8 cellular contexts compared by ENCODE assay signal in the genomic region with DNA sequence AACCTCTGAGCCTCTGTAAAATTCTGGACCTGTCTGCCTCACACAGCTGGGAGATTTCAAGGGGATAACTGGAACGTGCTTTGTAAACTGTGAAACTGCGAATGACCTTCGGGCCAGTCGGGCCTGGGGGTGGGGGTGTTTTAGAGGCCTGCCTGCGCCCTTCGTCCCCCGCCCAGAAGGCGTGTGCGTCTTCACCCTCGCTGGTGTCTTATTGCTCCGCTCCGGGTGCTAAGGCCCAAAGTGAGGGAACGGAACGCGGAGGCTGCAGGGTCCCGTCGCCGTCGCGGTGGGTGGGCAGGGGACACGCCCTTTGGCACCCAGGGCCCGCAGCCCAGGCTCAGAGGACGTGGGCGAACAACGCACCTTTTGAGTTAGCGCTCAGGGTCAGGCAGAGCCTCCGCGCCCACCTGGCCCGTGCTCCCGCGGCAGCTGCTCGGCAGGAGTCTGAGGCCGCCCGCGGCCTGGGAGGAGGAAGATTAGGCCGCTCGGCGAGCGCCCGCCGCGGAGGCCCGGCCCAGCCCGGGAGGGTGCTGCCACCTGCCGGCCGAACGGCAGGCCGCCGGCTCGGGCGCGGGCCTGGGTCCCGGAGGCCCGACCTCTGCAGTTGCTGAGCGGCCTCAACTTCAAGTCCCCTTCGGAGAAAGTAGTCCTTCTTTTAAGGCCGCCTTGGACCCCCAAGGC. TPM values are rescaled to one million over a fixed set of nuclear protein-coding genes. Genes with fewer than 3 reads are reported as not detected.
DNase-seq lines count a peak whose midpoint lies in the region; ATAC-seq, FAIRE-seq and TF ChIP-seq lines count a peak whose summit lies in the region.

No MANE protein-coding gene starts in this region.

- no peaks in the 10 kb centered on the region for H3K79me2 ChIP-seq in ACC112 (ENCODE audit: control insufficient read depth, insufficient read depth, low read length, unreplicated experiment)

- no peak overlapping the region for H2AFZ ChIP-seq in ACC112 (ENCODE audit: low read length, unreplicated experiment)

- H3K4me3 ChIP-seq in ACC112 (ENCODE audit: low read depth, low read length) (peak overlapping the region; percentile 60), kidney epithelial cell (ENCODE audit: low read depth, low read length) (peak overlapping the region; percentile 15)

- FAIRE-seq in GM19239 (lab: Jason Lieb, UNC) = peak; percentile 67

- H3K27me3 ChIP-seq in ACC112 (ENCODE audit: insufficient read depth, low read length) (no peaks in the 10 kb centered on the region), kidney epithelial cell (ENCODE audit: control insufficient read depth, insufficient read depth, low read length) (peaks cover 4% of the 10 kb centered on the region)

- ATAC-seq in activated CD4-positive, CD25-positive, alpha-beta regulatory T cell treated with anti-CD3 and anti-CD28 coated beads, Interleukin-2, amount 50 U/mL, for 24 hours = peak; percentile 75 to 85
- ATAC-seq in GM18520 (IDR thresholded peaks at IDR 0.05; ENCODE audit: unreplicated experiment) = no peak

- H3K36me3 ChIP-seq in ACC112 (ENCODE audit: insufficient read depth, low read length) = no peaks in the 10 kb centered on the region
- H3K36me3 ChIP-seq in kidney epithelial cell (ENCODE audit: control insufficient read depth, insufficient read depth, low read length) = no peaks in the 10 kb centered on the region

- TF ChIP-seq CTCF in kidney epithelial cell (IDR thresholded peaks at IDR 0.05; ENCODE audit: insufficient read depth, low read length, poor library complexity, severe bottlenecking) = peak; percentile 22

- peaks cover 20% of the 10 kb centered on the region for H3K4me1 ChIP-seq in ACC112 (ENCODE audit: control insufficient read depth, insufficient read depth, low read length, unreplicated experiment)

- H3K27ac ChIP-seq in ACC112 (ENCODE audit: low read depth, low read length) (no peak overlapping the region), caudate nucleus (ENCODE audit: low read depth, low read length) (peak overlapping the region; percentile 41)

- peak; percentile 94 for DNase-seq in GM19239 (ENCODE audit: insufficient read length, low spot score)
- peak; percentile 17 for DNase-seq in NCI-H2029 (lab: John Stamatoyannopoulos, UW)
- DNase-seq in caudate nucleus (lab: John Stamatoyannopoulos, UW) = peak in 34 of 61 donors; percentile 5 to 57 (median 23)
- no peak for DNase-seq in kidney epithelial cell (ENCODE audit: low read depth)
- peak; percentile 39 to 57 (median 46) for DNase-seq in stimulated activated CD4-positive, alpha-beta T cell treated with anti-CD3 and anti-CD28 coated beads, Interleukin-1b, Interleukin-23, amount 100 ng/mL, for 24 hours (ENCODE audit: low read depth in 4 of 4, low spot score in 1 of 4)

RNA-seq across cellular contexts. Expression of a gene that starts 29.7 kb away (rescaled TPM):
- 61.5 and 65.9 TPM in 2 replicates for total RNA-seq in kidney epithelial cell

RNA-seq across cellular contexts. Expression of a gene that starts 39.4 kb away (rescaled TPM):
- 68.0 and 82.0 TPM in 2 replicates for total RNA-seq in kidney epithelial cell

RNA-seq across cellular contexts. Expression of a gene that starts 53.6 kb away (rescaled TPM):
- total RNA-seq in kidney epithelial cell = 0.08 TPM in 1 of 2 replicates, not detected in the other
